ENCODE assay signal across 21 cellular contexts in genomic region chr15:98526094-98526493, GRCh38.
"Had no signal": no experiment of that assay in that cellular context is flagged by ENCODE, and none has a peak within 500 bp of the region (broad histone marks: within the 10 kb centered on the region; RNA-seq: fewer than 3 reads in every experiment).

No MANE protein-coding gene starts in this region.

- H3K9me3 ChIP-seq: heart right ventricle, left lung, upper lobe of left lung had no signal

- H3K36me3 ChIP-seq: heart right ventricle, left lung, upper lobe of left lung had no signal

- H3K27ac ChIP-seq: parathyroid adenoma had no signal

- ATAC-seq: activated CD4-positive, alpha-beta T cell treated with anti-CD3 and anti-CD28 coated beads for 36 hours; activated CD8-positive, alpha-beta memory T cell treated with anti-CD3 and anti-CD28 coated beads, Interleukin-2, amount 10 ng/mL, durations not matched to agents 7 days and 5 days; activated CD8-positive, alpha-beta T cell treated with anti-CD3 and anti-CD28 coated beads, Interleukin-2, amount 10 ng/mL, durations not matched to agents 7 days and 5 days; activated naive CD8-positive, alpha-beta T cell treated with anti-CD3 and anti-CD28 coated beads, Interleukin-2, amount 50 U/mL, for 24 hours; esophagus mucosa; left lung had no signal

- DNase-seq: activated CD4-positive, alpha-beta T cell treated with anti-CD3 and anti-CD28 coated beads for 36 hours; activated CD4-positive, CD25-positive, alpha-beta regulatory T cell; activated CD8-positive, alpha-beta memory T cell treated with anti-CD3 and anti-CD28 coated beads, Interleukin-2, amount 10 ng/mL, durations not matched to agents 7 days and 5 days; activated CD8-positive, alpha-beta T cell treated with anti-CD3 and anti-CD28 coated beads, Interleukin-2, amount 10 ng/mL, durations not matched to agents 7 days and 5 days; activated naive CD8-positive, alpha-beta T cell treated with anti-CD3 and anti-CD28 coated beads, Interleukin-2, amount 50 U/mL, for 24 hours; activated T-cell treated with anti-CD3 and anti-CD28 coated beads, Interleukin-2, amount 50 U/mL, for 48 hours; amygdala; endodermal cell; foreskin melanocyte; heart right ventricle; kidney glomerular epithelial cell; naive B cell; nucleus accumbens; stimulated activated CD4-positive, alpha-beta T cell treated with anti-CD3 and anti-CD28 coated beads, Interleukin-2, amount 100 ng/mL, for 48 hours; stimulated activated naive CD4-positive, alpha-beta T cell treated with Interleukin-2 at 50 U/mL for 16 hours; T-helper 1 cell had no signal

- H3K4me3 ChIP-seq: heart right ventricle, left lung, lung, upper lobe of left lung had no signal

- H2AFZ ChIP-seq: parathyroid adenoma had no signal

- H3K9ac ChIP-seq: parathyroid adenoma had no signal

- H3K79me2 ChIP-seq: parathyroid adenoma had no signal

- H3K4me1 ChIP-seq: heart right ventricle, parathyroid adenoma had no signal

- H3K27me3 ChIP-seq: left lung, upper lobe of left lung had no signal
